In the genomic region with DNA sequence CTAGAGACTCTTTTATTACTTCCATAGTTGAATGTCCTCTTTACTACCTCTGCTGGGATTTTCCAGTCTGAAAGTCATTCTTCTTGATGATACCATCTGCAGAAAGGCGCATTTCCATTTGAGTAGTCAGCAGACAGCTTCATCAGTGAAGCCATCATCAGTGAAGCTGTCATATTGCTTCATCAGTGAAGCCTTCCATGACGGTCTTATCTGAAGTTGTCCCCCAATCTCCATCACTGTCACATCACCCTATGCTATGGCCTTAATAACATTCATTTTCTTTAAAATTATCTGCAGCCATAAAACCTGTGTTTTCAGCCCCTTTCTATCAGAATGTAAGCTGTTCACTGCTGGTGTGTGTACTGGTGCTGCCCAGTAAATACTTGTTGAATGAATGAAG, we compare ENCODE assay signal across 22 cellular contexts.
A peak's percentile ranks its signal among the peaks of the same experiment; 100 is the strongest.
DNase-seq lines count a peak whose midpoint lies in the region; ATAC-seq and TF ChIP-seq lines count a peak whose summit lies in the region.
"Had no signal": no experiment of that assay in that cellular context is flagged by ENCODE, and none has a peak within 500 bp of the region (broad histone marks: within the 10 kb centered on the region; RNA-seq: fewer than 3 reads in every experiment).

No MANE protein-coding gene starts in this region.

- TF ChIP-seq EP300 in neural cell (conservative IDR thresholded peaks at IDR 0.05; ENCODE audit: poor library complexity, severe bottlenecking), result peak; percentile 74

- no peaks in the 10 kb centered on the region for H3K79me1 ChIP-seq in mesenchymal stem cell (replicated peaks; ENCODE audit: low read length, poor library complexity, severe bottlenecking)

- H3K4me3 ChIP-seq in neural cell (ENCODE audit: low read length) (peak overlapping the region; percentile 6), osteoblast (ENCODE audit: insufficient read depth, low read length) (no peak overlapping the region), mesenchymal stem cell (ENCODE audit: insufficient read depth in 1 of 2, low read depth in 1 of 2, low read length in 2 of 2) (no peak overlapping the region)
- H3K4me3 ChIP-seq: A549; BLaER1 treated with 17β-estradiol and CSF1 and Interleukin-3, amounts not matched to agents 10 nM and 100 nM; GM12878 had no signal

- H3K79me2 ChIP-seq in neural cell (replicated peaks; ENCODE audit: insufficient read depth, low read length) (no peaks in the 10 kb centered on the region), osteoblast (ENCODE audit: insufficient read depth, low read length) (no peaks in the 10 kb centered on the region)

- DNase-seq in EH (ENCODE audit: low read depth) (peak; percentile 4), SK-N-DZ (ENCODE audit: low spot score) (peak; percentile 56), osteoblast (ENCODE audit: insufficient read length, low spot score, missing footprints) (peak; percentile 58), mesenchymal stem cell (no peak), SW480 (ENCODE audit: low spot score) (no peak), DMS53 (lab: John Stamatoyannopoulos, UW) (no peak)
- DNase-seq: AML-193; CD4-positive, alpha-beta T cell; CD8-positive, alpha-beta T cell; COR-L47; DMS 273 treated with DMSO at 0.1 percent for 48 hours; DMS153; DMS79 treated with DMSO at 0.1 percent for 48 hours; EL; GDM1 had no signal

- no peak overlapping the region for H2AK5ac ChIP-seq in mesenchymal stem cell (ENCODE audit: low read length, severe bottlenecking)

- H3K9me3 ChIP-seq in neural cell (ENCODE audit: low read length) (no peaks in the 10 kb centered on the region), osteoblast (ENCODE audit: low read depth, low read length) (no peaks in the 10 kb centered on the region), mesenchymal stem cell (ENCODE audit: control insufficient read depth, low read length) (peaks cover 11% of the 10 kb centered on the region)

- H3K4me1 ChIP-seq in osteoblast (ENCODE audit: insufficient read depth, low read length) (no peaks in the 10 kb centered on the region), mesenchymal stem cell (ENCODE audit: control insufficient read depth, insufficient read depth, low read depth, low read length) (no peaks in the 10 kb centered on the region)
- H3K4me1 ChIP-seq: A549 had no signal

- no peak overlapping the region for H2BK5ac ChIP-seq in mesenchymal stem cell (ENCODE audit: low read depth, low read length, poor library complexity, severe bottlenecking)

- H2BK120ac ChIP-seq in mesenchymal stem cell (ENCODE audit: low read depth, low read length), result no peak overlapping the region

- H3K23ac ChIP-seq in mesenchymal stem cell (ENCODE audit: low read length in 2 of 2), result no peak overlapping the region

- H3K27me3 ChIP-seq in neural cell (ENCODE audit: insufficient read depth, low read depth, low read length) (no peaks in the 10 kb centered on the region), osteoblast (ENCODE audit: insufficient read depth, low read length) (peaks cover 16% of the 10 kb centered on the region), mesenchymal stem cell (ENCODE audit: control insufficient read depth in 1 of 2, insufficient read depth in 1 of 2, low read length in 2 of 2) (peaks cover 13 to 48% of the 10 kb centered on the region in 2 experiments)
- H3K27me3 ChIP-seq: BLaER1 treated with 17β-estradiol and CSF1 and Interleukin-3, amounts not matched to agents 10 nM and 100 nM had no signal

- H4K8ac ChIP-seq in mesenchymal stem cell (ENCODE audit: low read length), result no peak overlapping the region

- no peak overlapping the region for H2BK15ac ChIP-seq in mesenchymal stem cell (ENCODE audit: low read depth, poor library complexity, severe bottlenecking)

- H3K9ac ChIP-seq in neural cell (ENCODE audit: low read length) (no peak overlapping the region), mesenchymal stem cell (ENCODE audit: low read length) (no peak overlapping the region)
- H3K9ac ChIP-seq: BLaER1 treated with 17β-estradiol and CSF1 and Interleukin-3, amounts not matched to agents 10 nM and 100 nM had no signal

- no peak overlapping the region for H2BK12ac ChIP-seq in mesenchymal stem cell (ENCODE audit: low read length in 2 of 2)

- no peak for ATAC-seq in HG03432 (IDR thresholded peaks at IDR 0.05; ENCODE audit: unreplicated experiment)
- ATAC-seq: A549; CD8-positive, alpha-beta T cell; GM12878 had no signal

- peak overlapping the region; percentile 45 for H3K27ac ChIP-seq in neural cell (ENCODE audit: low read length)
- H3K27ac ChIP-seq in osteoblast (ENCODE audit: low read depth, low read length), result no peak overlapping the region
- no peak overlapping the region for H3K27ac ChIP-seq in mesenchymal stem cell (ENCODE audit: low read length, poor library complexity, severe bottlenecking)
- H3K27ac ChIP-seq: 22Rv1; A549; BLaER1 treated with 17β-estradiol and CSF1 and Interleukin-3, amounts not matched to agents 10 nM and 100 nM; C4-2B had no signal

- H4K20me1 ChIP-seq in neural cell (ENCODE audit: insufficient read depth) (no peaks in the 10 kb centered on the region), osteoblast (ENCODE audit: insufficient read depth, low read length) (no peaks in the 10 kb centered on the region)
- H4K20me1 ChIP-seq: BLaER1 treated with 17β-estradiol and CSF1 and Interleukin-3, amounts not matched to agents 10 nM and 100 nM had no signal

- 68% methylated on average over 2 of the region's 2 CpGs for WGBS in mesenchymal stem cell

- H3K4ac ChIP-seq in mesenchymal stem cell (ENCODE audit: low read depth in 1 of 2, low read length in 2 of 2), result no peak overlapping the region

- TF ChIP-seq CTCF in neural cell (IDR thresholded peaks at IDR 0.05; ENCODE audit: poor library complexity, severe bottlenecking) (no peak), osteoblast (IDR thresholded peaks at IDR 0.05; ENCODE audit: extremely low read depth, low read depth, low read length) (no peak)

- H4K91ac ChIP-seq in mesenchymal stem cell (ENCODE audit: low read length), result no peak overlapping the region

- no peaks in the 10 kb centered on the region for H3F3A ChIP-seq in neural cell (ENCODE audit: insufficient read depth, low read length, poor library complexity, severe bottlenecking)

- H3K36me3 ChIP-seq in neural cell (ENCODE audit: insufficient read depth, low read length) (no peaks in the 10 kb centered on the region), osteoblast (ENCODE audit: insufficient read depth, low read length) (no peaks in the 10 kb centered on the region), mesenchymal stem cell (ENCODE audit: control insufficient read depth in 1 of 2, insufficient read depth in 2 of 2, low read depth in 1 of 2, low read length in 2 of 2) (no peaks in the 10 kb centered on the region)
- H3K36me3 ChIP-seq: BLaER1 treated with 17β-estradiol and CSF1 and Interleukin-3, amounts not matched to agents 10 nM and 100 nM had no signal

- H3K9me2 ChIP-seq in neural cell (ENCODE audit: insufficient read depth, low read length), result no peaks in the 10 kb centered on the region

- TF ChIP-seq RAD21 in neural cell (conservative IDR thresholded peaks at IDR 0.05), result no peak

- H3K4me2 ChIP-seq in neural cell (ENCODE audit: low read length), result no peak overlapping the region
- no peak overlapping the region for H3K4me2 ChIP-seq in osteoblast (ENCODE audit: insufficient read depth, low read length)
- no peak overlapping the region for H3K4me2 ChIP-seq in mesenchymal stem cell (ENCODE audit: low read length, poor library complexity, severe bottlenecking)
- H3K4me2 ChIP-seq: A549; BLaER1 treated with 17β-estradiol and CSF1 and Interleukin-3, amounts not matched to agents 10 nM and 100 nM had no signal

- H3K14ac ChIP-seq in mesenchymal stem cell (ENCODE audit: low read length in 2 of 2), result no peak overlapping the region

- H3K18ac ChIP-seq in mesenchymal stem cell (ENCODE audit: low read depth in 1 of 2, low read length in 2 of 2), result no peak overlapping the region

- H2AFZ ChIP-seq in neural cell (ENCODE audit: low read depth, low read length) (no peak overlapping the region), osteoblast (ENCODE audit: low read length) (no peak overlapping the region), mesenchymal stem cell (ENCODE audit: low read depth, low read length) (no peak overlapping the region)

TF ChIP-seq in neural cell, 6 proteins besides CTCF, POLR2A, EP300 and RAD21:
- TF ChIP-seq TAF1 (IDR thresholded peaks at IDR 0.05; ENCODE audit: low read depth), result no peak
- TF ChIP-seq EZH2 (IDR thresholded peaks at IDR 0.05; ENCODE audit: borderline replicate concordance, insufficient read depth, low read length, poor library complexity, severe bottlenecking), result no peak
- TF ChIP-seq SMC3 (conservative IDR thresholded peaks at IDR 0.05; ENCODE audit: poor library complexity), result no peak
- peak; percentile 25 for TF ChIP-seq POLR2AphosphoS5 (IDR thresholded peaks at IDR 0.05)
- TF ChIP-seq, protein P1, sequence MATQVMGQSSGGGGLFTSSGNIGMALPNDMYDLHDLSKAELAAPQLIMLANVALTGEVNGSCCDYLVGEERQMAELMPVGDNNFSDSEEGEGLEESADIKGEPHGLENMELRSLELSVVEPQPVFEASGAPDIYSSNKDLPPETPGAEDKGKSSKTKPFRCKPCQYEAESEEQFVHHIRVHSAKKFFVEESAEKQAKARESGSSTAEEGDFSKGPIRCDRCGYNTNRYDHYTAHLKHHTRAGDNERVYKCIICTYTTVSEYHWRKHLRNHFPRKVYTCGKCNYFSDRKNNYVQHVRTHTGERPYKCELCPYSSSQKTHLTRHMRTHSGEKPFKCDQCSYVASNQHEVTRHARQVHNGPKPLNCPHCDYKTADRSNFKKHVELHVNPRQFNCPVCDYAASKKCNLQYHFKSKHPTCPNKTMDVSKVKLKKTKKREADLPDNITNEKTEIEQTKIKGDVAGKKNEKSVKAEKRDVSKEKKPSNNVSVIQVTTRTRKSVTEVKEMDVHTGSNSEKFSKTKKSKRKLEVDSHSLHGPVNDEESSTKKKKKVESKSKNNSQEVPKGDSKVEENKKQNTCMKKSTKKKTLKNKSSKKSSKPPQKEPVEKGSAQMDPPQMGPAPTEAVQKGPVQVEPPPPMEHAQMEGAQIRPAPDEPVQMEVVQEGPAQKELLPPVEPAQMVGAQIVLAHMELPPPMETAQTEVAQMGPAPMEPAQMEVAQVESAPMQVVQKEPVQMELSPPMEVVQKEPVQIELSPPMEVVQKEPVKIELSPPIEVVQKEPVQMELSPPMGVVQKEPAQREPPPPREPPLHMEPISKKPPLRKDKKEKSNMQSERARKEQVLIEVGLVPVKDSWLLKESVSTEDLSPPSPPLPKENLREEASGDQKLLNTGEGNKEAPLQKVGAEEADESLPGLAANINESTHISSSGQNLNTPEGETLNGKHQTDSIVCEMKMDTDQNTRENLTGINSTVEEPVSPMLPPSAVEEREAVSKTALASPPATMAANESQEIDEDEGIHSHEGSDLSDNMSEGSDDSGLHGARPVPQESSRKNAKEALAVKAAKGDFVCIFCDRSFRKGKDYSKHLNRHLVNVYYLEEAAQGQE (IDR thresholded peaks at IDR 0.05; ENCODE audit: borderline replicate concordance), result no peak
- TF ChIP-seq MXI1 (conservative IDR thresholded peaks at IDR 0.05; ENCODE audit: poor library complexity, severe bottlenecking), result no peak

Comparison
In these comparisons a context has a peak if more than half of its experiments do, and no peak if none do; other contexts are left out.
1. DNase-seq: peak in EH (single experiment), SK-N-DZ (single experiment) and osteoblast (single experiment); none in mesenchymal stem cell (single experiment), SW480 (single experiment) and DMS53 (single experiment).